Comparison of ENCODE assay signal across 8 cellular contexts in the genomic region with DNA sequence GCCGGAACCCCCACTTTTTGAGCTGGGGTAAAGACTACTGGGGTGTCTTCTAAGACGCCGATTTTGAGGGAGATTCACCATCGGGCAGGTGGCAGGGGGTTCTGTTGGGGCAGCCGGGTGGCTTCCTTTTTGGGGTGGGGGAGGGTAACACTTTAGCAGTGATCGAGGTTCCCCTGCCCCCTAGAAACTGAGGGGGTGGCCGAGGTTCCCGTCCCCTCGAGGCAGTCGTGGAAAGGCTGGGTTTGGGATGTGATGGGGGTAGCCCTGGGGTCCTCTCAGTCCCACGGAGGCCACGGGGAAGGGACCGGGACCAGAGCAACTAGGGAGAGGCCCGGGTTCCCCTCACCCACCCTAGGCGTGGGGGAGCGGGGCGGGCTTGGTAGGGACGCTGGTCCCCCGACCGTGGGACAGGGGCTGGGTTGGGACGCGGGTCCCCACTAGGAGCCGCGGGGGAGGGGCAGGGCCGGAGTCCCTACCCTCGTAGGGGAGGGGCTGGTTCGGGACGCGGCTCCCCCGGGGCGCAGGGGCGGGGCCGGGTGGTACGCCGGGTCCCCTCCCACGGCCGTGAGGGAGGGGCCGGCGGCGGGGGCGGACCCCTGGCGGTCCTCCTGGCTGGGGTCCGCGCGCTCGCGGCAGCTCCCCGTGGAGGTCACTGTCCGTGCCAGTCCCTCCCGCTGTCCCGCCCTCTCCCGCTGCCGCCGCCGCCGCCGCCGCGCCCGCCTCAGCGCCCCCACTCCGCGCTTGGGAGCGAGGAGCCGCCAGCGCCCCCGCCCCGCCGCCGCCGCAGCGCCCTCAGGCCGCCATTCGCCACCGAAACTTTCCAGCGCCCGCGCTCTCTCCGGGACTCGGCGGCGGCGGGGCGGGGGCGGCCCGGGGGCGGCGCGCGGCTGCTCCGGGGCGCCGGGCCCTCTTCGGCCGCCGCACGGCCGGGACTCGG.
DNase-seq lines count a peak whose midpoint lies in the region; ATAC-seq and TF ChIP-seq lines count a peak whose summit lies in the region.

Gene TBL1X, plus strand, starts transcription at position 624 of the 937 bp plus-strand sequence. CDS start 188,529 bp downstream, outside the sequence.

- no peak for TF ChIP-seq POLR2A in erythroblast (IDR thresholded peaks at IDR 0.05; ENCODE audit: low read length)

- peak within 1 kb of the TSS; percentile 77 for H3K27ac ChIP-seq in substantia nigra (ENCODE audit: low read depth, low read length, poor library complexity, severe bottlenecking)

- peaks cover 22% of the 10 kb centered on the region for H3K4me1 ChIP-seq in mucosa of stomach (ENCODE audit: control insufficient read depth, insufficient read depth, low read length)

- no peaks in the 10 kb centered on the region for H3K27me3 ChIP-seq in mucosa of stomach (ENCODE audit: control insufficient read depth, insufficient read depth, low read length)

- H3K4me3 ChIP-seq in mucosa of stomach (ENCODE audit: low read length), result no peak within 1 kb of the TSS

- H3K9me3 ChIP-seq in mucosa of stomach (ENCODE audit: control insufficient read depth, low read length), result no peaks in the 10 kb centered on the region

- no peaks in the 10 kb centered on the region for H3K36me3 ChIP-seq in mucosa of stomach (ENCODE audit: control insufficient read depth, insufficient read depth, low read length)

- peak; percentile 62 for DNase-seq in GM10266 (ENCODE audit: extremely low spot score)
- peak; percentile 61 for DNase-seq in NCI-H526 treated with DMSO at 0.1 percent for 48 hours (lab: John Stamatoyannopoulos, UW)
- DNase-seq in activated T-cell treated with anti-CD3 and anti-CD28 coated beads for 48 hours (ENCODE audit: low read depth), result peak; percentile 49
- DNase-seq in erythroblast (lab: John Stamatoyannopoulos, UW), result peak; percentile 70 to 80
- peak in 44 of 49 donors; percentile 1 to 72 (median 26) for DNase-seq in substantia nigra (lab: John Stamatoyannopoulos, UW)
- DNase-seq in NCI-H1048 (lab: John Stamatoyannopoulos, UW), result no peak

- peak; percentile 54 for ATAC-seq in HG02610 (IDR thresholded peaks at IDR 0.05; ENCODE audit: unreplicated experiment)

- no peak for TF ChIP-seq CTCF in GM10266 (IDR thresholded peaks at IDR 0.05; ENCODE audit: control insufficient read depth, insufficient read depth, low read depth, missing control alignments)

- peak within 1 kb of the TSS; percentile 62 for H3K9ac ChIP-seq in mucosa of stomach (ENCODE audit: low read length)
